27 cellular contexts compared by ENCODE assay signal in genomic region chr20:199996-200395, GRCh38. TPM values are rescaled to one million over a fixed set of nuclear protein-coding genes. Genes with fewer than 3 reads are reported as not detected.
"Had no signal": no experiment of that assay in that cellular context is flagged by ENCODE, and none has a peak within 500 bp of the region (broad histone marks: within the 10 kb centered on the region; RNA-seq: fewer than 3 reads in every experiment).

No MANE protein-coding gene starts in this region.

- H3K4me2 ChIP-seq: smooth muscle cell had no signal

- H3K4me1 ChIP-seq: heart right ventricle, pancreas, right lobe of liver, vagina had no signal

- DNase-seq: activated CD4-positive, alpha-beta T cell treated with anti-CD3 and anti-CD28 coated beads for 1 hour; activated CD8-positive, alpha-beta memory T cell treated with anti-CD3 and anti-CD28 coated beads for 24 hours; activated CD8-positive, alpha-beta memory T cell treated with anti-CD3 and anti-CD28 coated beads, Interleukin-2, amount 50 U/mL, for 48 hours; activated gamma-delta T cell; activated T-cell treated with anti-CD3 and anti-CD28 coated beads, Interleukin-2, amount 50 U/mL, for 72 hours; cerebellar nuclear complex; effector CD4-positive, alpha-beta T cell; heart right ventricle; left ventricle myocardium superior; naive B cell; pancreas; right lobe of liver; stimulated activated CD4-positive, alpha-beta T cell treated with anti-CD3 and anti-CD28 coated beads, Interleukin-4, amount 100 ng/mL, for 1 hour; stimulated activated naive CD8-positive, alpha-beta T cell treated with anti-CD3 and anti-CD28 coated beads, Interleukin-15, amount 100 ng/mL, for 72 hours; trophoblast cell had no signal

- H3K4me3 ChIP-seq: heart right ventricle, pancreas, right lobe of liver, smooth muscle cell, vagina had no signal

- ATAC-seq: activated T-cell treated with anti-CD3 and anti-CD28 coated beads, Interleukin-2, amount 50 U/mL, for 72 hours; heart right ventricle; left ventricle myocardium superior; pancreas; right lobe of liver; stimulated activated naive CD8-positive, alpha-beta T cell treated with anti-CD3 and anti-CD28 coated beads, Interleukin-15, amount 100 ng/mL, for 72 hours had no signal

- H3K36me3 ChIP-seq: heart right ventricle, pancreas, right lobe of liver, vagina had no signal

- H3K9me3 ChIP-seq: pancreas, right lobe of liver, vagina had no signal

- H3K27me3 ChIP-seq: pancreas, right lobe of liver, vagina had no signal

- H3K27ac ChIP-seq: heart right ventricle, pancreas, right lobe of liver, vagina, VCaP had no signal

RNA-seq across cellular contexts. Expression of gene DEFB128, which starts 10.5 kb away (rescaled TPM):
- total RNA-seq: activated T-cell treated with anti-CD3 and anti-CD28 coated beads, Interleukin-2, amount 50 U/mL, for 72 hours; astrocyte; bronchial epithelial cell; frontal cortex; heart right ventricle; kidney epithelial cell; left ventricle myocardium superior; mononuclear cell; pancreas; pulmonary artery endothelial cell; right lobe of liver; smooth muscle cell; temporal lobe; vagina had no signal
- polyA plus RNA-seq: adipose tissue, esophagus, heart right ventricle, pancreas, smooth muscle cell had no signal

RNA-seq across cellular contexts. Expression of gene DEFB129, which starts 27.1 kb away (rescaled TPM):
- total RNA-seq: activated T-cell treated with anti-CD3 and anti-CD28 coated beads, Interleukin-2, amount 50 U/mL, for 72 hours; astrocyte; bronchial epithelial cell; frontal cortex; heart right ventricle; kidney epithelial cell; left ventricle myocardium superior; mononuclear cell; pancreas; pulmonary artery endothelial cell; right lobe of liver; smooth muscle cell; temporal lobe; vagina had no signal
- polyA plus RNA-seq: adipose tissue, esophagus, heart right ventricle, pancreas, smooth muscle cell had no signal

RNA-seq across cellular contexts. Expression of gene DEFB127, which starts 42.7 kb away (rescaled TPM):
- total RNA-seq: activated T-cell treated with anti-CD3 and anti-CD28 coated beads, Interleukin-2, amount 50 U/mL, for 72 hours; astrocyte; bronchial epithelial cell; frontal cortex; heart right ventricle; kidney epithelial cell; left ventricle myocardium superior; mononuclear cell; pancreas; pulmonary artery endothelial cell; right lobe of liver; smooth muscle cell; temporal lobe; vagina had no signal
- polyA plus RNA-seq: adipose tissue, esophagus, heart right ventricle, pancreas, smooth muscle cell had no signal

RNA-seq across cellular contexts. Expression of gene DEFB132, which starts 57.5 kb away (rescaled TPM):
- total RNA-seq: activated T-cell treated with anti-CD3 and anti-CD28 coated beads, Interleukin-2, amount 50 U/mL, for 72 hours; astrocyte; bronchial epithelial cell; frontal cortex; kidney epithelial cell; left ventricle myocardium superior; mononuclear cell; pancreas; pulmonary artery endothelial cell; smooth muscle cell; temporal lobe; vagina had no signal
- polyA plus RNA-seq: esophagus, heart right ventricle, smooth muscle cell had no signal

RNA-seq across cellular contexts. Expression of gene DEFB126, which starts 57.6 kb away (rescaled TPM):
- total RNA-seq: activated T-cell treated with anti-CD3 and anti-CD28 coated beads, Interleukin-2, amount 50 U/mL, for 72 hours; astrocyte; bronchial epithelial cell; frontal cortex; heart right ventricle; kidney epithelial cell; left ventricle myocardium superior; mononuclear cell; pancreas; pulmonary artery endothelial cell; right lobe of liver; smooth muscle cell; temporal lobe; vagina had no signal
- polyA plus RNA-seq: adipose tissue, esophagus, heart right ventricle, pancreas, smooth muscle cell had no signal
